ENCODE assay signal across 18 cellular contexts in the genomic region with DNA sequence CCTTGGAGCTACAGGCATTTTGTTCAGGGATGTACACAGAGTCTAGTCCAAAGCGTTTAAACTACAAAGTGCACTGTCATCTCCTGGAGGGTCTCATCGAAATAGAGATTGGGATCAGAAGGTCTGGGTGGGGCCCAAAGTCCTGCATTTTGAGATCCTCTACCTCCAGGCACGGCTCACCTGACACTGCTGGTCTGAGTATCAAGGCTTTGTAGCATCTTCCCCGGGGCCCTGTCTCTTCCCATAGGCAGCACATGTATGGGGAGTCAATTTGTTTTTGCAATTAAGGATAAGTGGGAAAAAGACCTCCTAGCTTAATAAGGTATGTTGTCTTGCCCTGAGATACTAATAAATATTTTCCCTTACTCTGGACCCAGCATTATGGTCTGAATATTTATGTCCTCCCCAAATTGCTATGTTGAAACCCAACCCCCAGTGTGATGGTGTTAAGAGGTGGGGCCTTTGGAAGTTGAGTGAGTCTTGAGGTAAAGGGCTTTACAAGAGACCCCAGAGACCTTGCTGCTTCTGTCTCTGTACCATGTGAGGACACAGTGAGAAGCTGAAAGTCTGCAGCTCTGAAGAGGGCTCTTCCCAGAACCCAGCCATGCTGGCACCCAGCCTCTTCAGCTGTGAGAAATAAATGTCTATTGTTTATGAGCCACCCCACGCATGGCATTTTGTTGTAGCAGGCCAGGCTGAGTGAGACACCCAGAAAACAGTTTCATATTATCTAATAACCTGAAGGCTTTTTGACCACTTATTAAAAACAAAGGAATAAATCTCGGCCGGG.
"Had no signal": no experiment of that assay in that cellular context is flagged by ENCODE, and none has a peak within 500 bp of the region (broad histone marks: within the 10 kb centered on the region; RNA-seq: fewer than 3 reads in every experiment).

No MANE protein-coding gene starts in this region.

- H3K4me3 ChIP-seq: adrenal gland, ascending aorta, gastroesophageal sphincter, spleen, thyroid gland had no signal

- H3K9me3 ChIP-seq: adrenal gland, ascending aorta, gastroesophageal sphincter, spleen, thyroid gland had no signal

- H3K27me3 ChIP-seq: adrenal gland, ascending aorta, brain microvascular endothelial cell, gastroesophageal sphincter, spleen, thyroid gland had no signal

- DNase-seq: activated CD4-positive, alpha-beta memory T cell treated with anti-CD3 and anti-CD28 coated beads, Interleukin-2, amount 10 ng/mL, durations not matched to agents 7 days and 5 days; activated CD4-positive, alpha-beta T cell treated with anti-CD3 and anti-CD28 coated beads, Interleukin-2, amount 10 ng/mL, durations not matched to agents 24 days and 14 days; activated naive CD4-positive, alpha-beta T cell; brain microvascular endothelial cell; central memory CD4-positive, alpha-beta T cell; effector memory CD4-positive, alpha-beta T cell; left ventricle myocardium superior; naive thymus-derived CD4-positive, alpha-beta T cell; occipital lobe; retina; spleen; stimulated activated CD4-positive, alpha-beta T cell treated with anti-CD3 and anti-CD28 coated beads, Interleukin-4, amount 100 ng/mL, for 24 hours; stimulated activated naive CD4-positive, alpha-beta T cell treated with Interleukin-2 at 50 U/mL for 16 hours; thyroid gland had no signal

- H3K4me1 ChIP-seq: adrenal gland, ascending aorta, gastroesophageal sphincter, spleen, thyroid gland had no signal

- H3K36me3 ChIP-seq: adrenal gland, ascending aorta, brain microvascular endothelial cell, gastroesophageal sphincter, spleen, thyroid gland had no signal

- H3K27ac ChIP-seq: adrenal gland, ascending aorta, brain microvascular endothelial cell, gastroesophageal sphincter, spleen, thyroid gland, VCaP had no signal
